Comparison of ENCODE assay signal across 20 cellular contexts in genomic region chr10:29473087-29473356, GRCh38.
DNase-seq lines count a peak whose midpoint lies in the region; ATAC-seq and TF ChIP-seq lines count a peak whose summit lies in the region.
"Had no signal": no experiment of that assay in that cellular context is flagged by ENCODE, and none has a peak within 500 bp of the region (broad histone marks: within the 10 kb centered on the region; RNA-seq: fewer than 3 reads in every experiment).

No MANE protein-coding gene starts in this region.

- 69 to 84% (median 76%) methylated on average over 6 of the region's 6 CpGs for WGBS in adrenal gland, 4 donors
- WGBS in trophoblast cell (ENCODE audit: extremely low coverage, insufficient coverage, insufficient read length), result no CpG with 5 or more reads among the region's 6 CpGs

- H3K27me3 ChIP-seq in adrenal gland, result no peaks in the 10 kb centered on the region
- no peaks in the 10 kb centered on the region for H3K27me3 ChIP-seq in thoracic aorta (replicated peaks; ENCODE audit: insufficient read depth)
- no peaks in the 10 kb centered on the region for H3K27me3 ChIP-seq in trophoblast cell (ENCODE audit: insufficient read depth, low read length)
- H3K27me3 ChIP-seq: colonic mucosa, SJCRH30, testis had no signal

- H3K4me1 ChIP-seq in adrenal gland (replicated peaks in 1 of 2) (peaks cover 19 to 25% of the 10 kb centered on the region in 2 donors), mucosa of descending colon (ENCODE audit: low read depth) (no peaks in the 10 kb centered on the region), thoracic aorta (ENCODE audit: control insufficient read depth in 1 of 2, low read depth in 2 of 2) (peaks cover 9 to 81% of the 10 kb centered on the region in 2 donors), trophoblast cell (ENCODE audit: control insufficient read depth in 1 of 2, insufficient read depth in 2 of 2, low read length in 2 of 2) (peaks cover 2 to 4% of the 10 kb centered on the region in 2 experiments)
- H3K4me1 ChIP-seq: colonic mucosa, SJCRH30 had no signal

- no peak overlapping the region for H3K4me2 ChIP-seq in trophoblast cell (ENCODE audit: low read length)

- H2AFZ ChIP-seq in trophoblast cell (ENCODE audit: insufficient read depth, low read length, poor library complexity), result no peak overlapping the region
- H2AFZ ChIP-seq: GM23248 had no signal

- H3K4me3 ChIP-seq in adrenal gland (no peak overlapping the region), mucosa of descending colon (no peak overlapping the region), thoracic aorta (no peak overlapping the region), trophoblast cell (ENCODE audit: low read depth, low read length) (no peak overlapping the region)
- H3K4me3 ChIP-seq: colonic mucosa, GM23248, SJCRH30, testis had no signal

- no peak overlapping the region for H2BK12ac ChIP-seq in trophoblast cell (ENCODE audit: low read length)

- no peak overlapping the region for H4K12ac ChIP-seq in trophoblast cell (ENCODE audit: low read depth, low read length)

- ATAC-seq in Right ventricle myocardium superior (ENCODE audit: poor library complexity) (peak; percentile 31), mucosa of descending colon (peak; percentile 37), thoracic aorta (ENCODE audit: insufficient number of reproducible peaks, low FRiP score, low read depth) (no peak), HG03432 (IDR thresholded peaks at IDR 0.05; ENCODE audit: unreplicated experiment) (no peak)

- H2BK120ac ChIP-seq in trophoblast cell (ENCODE audit: insufficient read depth, low read length, poor library complexity), result no peak overlapping the region

- H4K8ac ChIP-seq in trophoblast cell (ENCODE audit: low read depth, low read length), result no peak overlapping the region

- H4K91ac ChIP-seq in trophoblast cell (ENCODE audit: low read depth, low read length), result no peak overlapping the region

- H3K36me3 ChIP-seq in adrenal gland (replicated peaks in 1 of 2), result peaks cover 0 to 25% of the 10 kb centered on the region in 2 donors
- H3K36me3 ChIP-seq in mucosa of descending colon (ENCODE audit: low read depth), result no peaks in the 10 kb centered on the region
- peaks cover 50% of the 10 kb centered on the region for H3K36me3 ChIP-seq in thoracic aorta
- H3K36me3 ChIP-seq in trophoblast cell (ENCODE audit: control insufficient read depth in 1 of 2, insufficient read depth in 2 of 2, low read length in 2 of 2), result peaks cover 38 to 41% of the 10 kb centered on the region in 2 experiments

- no peaks in the 10 kb centered on the region for H3K9me3 ChIP-seq in adrenal gland (replicated peaks in 1 of 3)
- no peaks in the 10 kb centered on the region for H3K9me3 ChIP-seq in mucosa of descending colon
- no peaks in the 10 kb centered on the region for H3K9me3 ChIP-seq in thoracic aorta
- H3K9me3 ChIP-seq in trophoblast cell (ENCODE audit: insufficient read depth, low read depth, low read length), result no peaks in the 10 kb centered on the region
- H3K9me3 ChIP-seq: colonic mucosa, SJCRH30, testis had no signal

- no peak for TF ChIP-seq POLR2A in adrenal gland (IDR thresholded peaks at IDR 0.05)

- peaks cover 2% of the 10 kb centered on the region for H3K79me1 ChIP-seq in trophoblast cell (ENCODE audit: low read length)

- no peak overlapping the region for H2AK5ac ChIP-seq in trophoblast cell (ENCODE audit: low read length)

- no peak for TF ChIP-seq CTCF in adrenal gland (IDR thresholded peaks at IDR 0.05)
- TF ChIP-seq CTCF in mucosa of descending colon (IDR thresholded peaks at IDR 0.05), result no peak
- no peak for TF ChIP-seq CTCF in thoracic aorta (IDR thresholded peaks at IDR 0.05)

- H3K79me2 ChIP-seq in trophoblast cell (ENCODE audit: control insufficient read depth, insufficient read depth, low read length, poor library complexity), result no peaks in the 10 kb centered on the region

- H3K18ac ChIP-seq in trophoblast cell (ENCODE audit: low read length), result no peak overlapping the region

- peak in 1 of 7 donors; percentile 52 for DNase-seq in adrenal gland
- peak; percentile 52 for DNase-seq in Right ventricle myocardium superior
- DNase-seq in mucosa of descending colon, result no peak
- DNase-seq in thoracic aorta (ENCODE audit: low spot score), result no peak
- DNase-seq in trophoblast cell, result no peak
- DNase-seq in COR-L47 (lab: John Stamatoyannopoulos, UW), result no peak
- DNase-seq: activated CD4-positive, alpha-beta memory T cell treated with anti-CD3 and anti-CD28 coated beads for 36 hours; activated naive CD4-positive, alpha-beta T cell; activated T-cell treated with anti-CD3 and anti-CD28 coated beads for 4 hours; colonic mucosa; GM23248; NCI-H1048; NCI-H2029 treated with DMSO at 0.1 percent for 48 hours; NCI-H524; OCI-M1; retina; testis had no signal

- intact Hi-C loops in adrenal gland (cut with DNase I) (no loop called here), Right ventricle myocardium superior (cut with DNase I) (no loop called here), mucosa of descending colon (cut with DNase I, micrococcal nuclease) (no loop called here)

- H3K14ac ChIP-seq in trophoblast cell (ENCODE audit: low read length), result no peak overlapping the region

- no peak overlapping the region for H3K23ac ChIP-seq in trophoblast cell (ENCODE audit: low read length)

- H2BK5ac ChIP-seq in trophoblast cell (ENCODE audit: low read depth, low read length, poor library complexity), result no peak overlapping the region

- no peak overlapping the region for H3K9ac ChIP-seq in trophoblast cell (ENCODE audit: low read length)
- H3K9ac ChIP-seq: GM23248 had no signal

- H3K4ac ChIP-seq in trophoblast cell (ENCODE audit: low read depth, low read length), result no peak overlapping the region

- peak overlapping the region in 3 of 5 donors; percentile 6 to 53 (median 17) for H3K27ac ChIP-seq in adrenal gland
- H3K27ac ChIP-seq in thoracic aorta, result peak overlapping the region; percentile 46 to 66
- no peak overlapping the region for H3K27ac ChIP-seq in trophoblast cell (ENCODE audit: low read depth, low read length)
- H3K27ac ChIP-seq: colonic mucosa, GM23248, SJCRH30, testis, VCaP had no signal

Comparison
In these comparisons a context has a peak if more than half of its experiments do, and no peak if none do; other contexts are left out.
1. ATAC-seq: peak in Right ventricle myocardium superior (single experiment) and mucosa of descending colon (single experiment); none in thoracic aorta (single experiment) and HG03432 (single experiment).